Comparison of ENCODE assay signal across 1 cellular context in the genomic region with DNA sequence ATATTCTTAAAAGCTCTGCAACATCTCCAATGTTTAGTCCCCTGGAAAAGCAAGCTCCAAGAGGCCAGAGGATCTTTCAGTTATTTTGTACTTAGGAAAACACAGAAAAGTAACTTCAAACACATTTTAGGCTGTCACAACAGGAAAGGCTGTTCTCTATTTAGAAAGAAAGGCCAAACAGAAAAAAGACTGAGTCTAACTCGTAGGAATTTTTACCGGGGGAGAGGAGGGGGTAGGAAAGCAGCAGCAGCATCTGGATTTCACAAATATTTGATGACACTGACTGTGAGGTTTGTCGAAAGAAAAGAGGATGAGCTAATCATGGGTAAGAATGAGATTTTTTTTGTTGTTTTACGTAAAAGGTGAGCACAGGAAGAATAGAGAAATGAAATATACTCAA.
A peak's percentile ranks its signal among the peaks of the same experiment; 100 is the strongest.
TF ChIP-seq lines count a peak whose summit lies in the region.

No MANE protein-coding gene starts in this region.

TF ChIP-seq in HepG2, 621 proteins besides CTCF, POLR2A, EP300 and RAD21 (continued from another document and continues in another):
- TF ChIP-seq, protein P1, sequence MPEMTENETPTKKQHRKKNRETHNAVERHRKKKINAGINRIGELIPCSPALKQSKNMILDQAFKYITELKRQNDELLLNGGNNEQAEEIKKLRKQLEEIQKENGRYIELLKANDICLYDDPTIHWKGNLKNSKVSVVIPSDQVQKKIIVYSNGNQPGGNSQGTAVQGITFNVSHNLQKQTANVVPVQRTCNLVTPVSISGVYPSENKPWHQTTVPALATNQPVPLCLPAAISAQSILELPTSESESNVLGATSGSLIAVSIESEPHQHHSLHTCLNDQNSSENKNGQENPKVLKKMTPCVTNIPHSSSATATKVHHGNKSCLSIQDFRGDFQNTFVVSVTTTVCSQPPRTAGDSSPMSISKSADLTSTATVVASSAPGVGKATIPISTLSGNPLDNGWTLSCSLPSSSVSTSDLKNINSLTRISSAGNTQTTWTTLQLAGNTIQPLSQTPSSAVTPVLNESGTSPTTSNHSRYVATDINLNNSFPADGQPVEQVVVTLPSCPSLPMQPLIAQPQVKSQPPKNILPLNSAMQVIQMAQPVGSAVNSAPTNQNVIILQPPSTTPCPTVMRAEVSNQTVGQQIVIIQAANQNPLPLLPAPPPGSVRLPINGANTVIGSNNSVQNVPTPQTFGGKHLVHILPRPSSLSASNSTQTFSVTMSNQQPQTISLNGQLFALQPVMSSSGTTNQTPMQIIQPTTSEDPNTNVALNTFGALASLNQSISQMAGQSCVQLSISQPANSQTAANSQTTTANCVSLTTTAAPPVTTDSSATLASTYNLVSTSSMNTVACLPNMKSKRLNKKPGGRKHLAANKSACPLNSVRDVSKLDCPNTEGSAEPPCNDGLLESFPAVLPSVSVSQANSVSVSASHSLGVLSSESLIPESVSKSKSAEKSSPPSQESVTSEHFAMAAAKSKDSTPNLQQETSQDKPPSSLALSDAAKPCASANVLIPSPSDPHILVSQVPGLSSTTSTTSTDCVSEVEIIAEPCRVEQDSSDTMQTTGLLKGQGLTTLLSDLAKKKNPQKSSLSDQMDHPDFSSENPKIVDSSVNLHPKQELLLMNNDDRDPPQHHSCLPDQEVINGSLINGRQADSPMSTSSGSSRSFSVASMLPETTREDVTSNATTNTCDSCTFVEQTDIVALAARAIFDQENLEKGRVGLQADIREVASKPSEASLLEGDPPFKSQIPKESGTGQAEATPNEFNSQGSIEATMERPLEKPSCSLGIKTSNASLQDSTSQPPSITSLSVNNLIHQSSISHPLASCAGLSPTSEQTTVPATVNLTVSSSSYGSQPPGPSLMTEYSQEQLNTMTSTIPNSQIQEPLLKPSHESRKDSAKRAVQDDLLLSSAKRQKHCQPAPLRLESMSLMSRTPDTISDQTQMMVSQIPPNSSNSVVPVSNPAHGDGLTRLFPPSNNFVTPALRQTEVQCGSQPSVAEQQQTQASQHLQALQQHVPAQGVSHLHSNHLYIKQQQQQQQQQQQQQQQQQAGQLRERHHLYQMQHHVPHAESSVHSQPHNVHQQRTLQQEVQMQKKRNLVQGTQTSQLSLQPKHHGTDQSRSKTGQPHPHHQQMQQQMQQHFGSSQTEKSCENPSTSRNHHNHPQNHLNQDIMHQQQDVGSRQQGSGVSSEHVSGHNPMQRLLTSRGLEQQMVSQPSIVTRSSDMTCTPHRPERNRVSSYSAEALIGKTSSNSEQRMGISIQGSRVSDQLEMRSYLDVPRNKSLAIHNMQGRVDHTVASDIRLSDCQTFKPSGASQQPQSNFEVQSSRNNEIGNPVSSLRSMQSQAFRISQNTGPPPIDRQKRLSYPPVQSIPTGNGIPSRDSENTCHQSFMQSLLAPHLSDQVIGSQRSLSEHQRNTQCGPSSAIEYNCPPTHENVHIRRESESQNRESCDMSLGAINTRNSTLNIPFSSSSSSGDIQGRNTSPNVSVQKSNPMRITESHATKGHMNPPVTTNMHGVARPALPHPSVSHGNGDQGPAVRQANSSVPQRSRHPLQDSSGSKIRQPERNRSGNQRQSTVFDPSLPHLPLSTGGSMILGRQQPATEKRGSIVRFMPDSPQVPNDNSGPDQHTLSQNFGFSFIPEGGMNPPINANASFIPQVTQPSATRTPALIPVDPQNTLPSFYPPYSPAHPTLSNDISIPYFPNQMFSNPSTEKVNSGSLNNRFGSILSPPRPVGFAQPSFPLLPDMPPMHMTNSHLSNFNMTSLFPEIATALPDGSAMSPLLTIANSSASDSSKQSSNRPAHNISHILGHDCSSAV (CRISPR knock-in tag; IDR thresholded peaks at IDR 0.05; ENCODE audit: borderline replicate concordance) = no peak
- TF ChIP-seq AGO1 (IDR thresholded peaks at IDR 0.05; ENCODE audit: low read depth, low read length, poor library complexity, severe bottlenecking) (no peak), SPEN (CRISPR knock-in tag; IDR thresholded peaks at IDR 0.05; ENCODE audit: low read depth) (no peak), ASH2L (IDR thresholded peaks at IDR 0.05; ENCODE audit: insufficient read length, low read depth, low read length) (no peak), CHCHD3 (CRISPR knock-in tag; IDR thresholded peaks at IDR 0.05) (no peak), SIN3B (IDR thresholded peaks at IDR 0.05; ENCODE audit: low read length) (no peak), SNAI1 (CRISPR knock-in tag; IDR thresholded peaks at IDR 0.05; ENCODE audit: borderline replicate concordance) (no peak), LCORL (IDR thresholded peaks at IDR 0.05) (no peak), LCORL (CRISPR knock-in tag; IDR thresholded peaks at IDR 0.05) (peak; percentile 20; the same call in 1 of the 2 replicates), ZNF510 (CRISPR knock-in tag; IDR thresholded peaks at IDR 0.05; ENCODE audit: low read depth) (no peak), ELF1 (CRISPR knock-in tag; IDR thresholded peaks at IDR 0.05) (no peak), MBD4 (IDR thresholded peaks at IDR 0.05; ENCODE audit: borderline replicate concordance, low read length) (no peak), ZNF749 (CRISPR knock-in tag; IDR thresholded peaks at IDR 0.05; ENCODE audit: borderline replicate concordance) (no peak), POGZ (CRISPR knock-in tag; IDR thresholded peaks at IDR 0.05) (no peak)
- TF ChIP-seq, protein P2, sequence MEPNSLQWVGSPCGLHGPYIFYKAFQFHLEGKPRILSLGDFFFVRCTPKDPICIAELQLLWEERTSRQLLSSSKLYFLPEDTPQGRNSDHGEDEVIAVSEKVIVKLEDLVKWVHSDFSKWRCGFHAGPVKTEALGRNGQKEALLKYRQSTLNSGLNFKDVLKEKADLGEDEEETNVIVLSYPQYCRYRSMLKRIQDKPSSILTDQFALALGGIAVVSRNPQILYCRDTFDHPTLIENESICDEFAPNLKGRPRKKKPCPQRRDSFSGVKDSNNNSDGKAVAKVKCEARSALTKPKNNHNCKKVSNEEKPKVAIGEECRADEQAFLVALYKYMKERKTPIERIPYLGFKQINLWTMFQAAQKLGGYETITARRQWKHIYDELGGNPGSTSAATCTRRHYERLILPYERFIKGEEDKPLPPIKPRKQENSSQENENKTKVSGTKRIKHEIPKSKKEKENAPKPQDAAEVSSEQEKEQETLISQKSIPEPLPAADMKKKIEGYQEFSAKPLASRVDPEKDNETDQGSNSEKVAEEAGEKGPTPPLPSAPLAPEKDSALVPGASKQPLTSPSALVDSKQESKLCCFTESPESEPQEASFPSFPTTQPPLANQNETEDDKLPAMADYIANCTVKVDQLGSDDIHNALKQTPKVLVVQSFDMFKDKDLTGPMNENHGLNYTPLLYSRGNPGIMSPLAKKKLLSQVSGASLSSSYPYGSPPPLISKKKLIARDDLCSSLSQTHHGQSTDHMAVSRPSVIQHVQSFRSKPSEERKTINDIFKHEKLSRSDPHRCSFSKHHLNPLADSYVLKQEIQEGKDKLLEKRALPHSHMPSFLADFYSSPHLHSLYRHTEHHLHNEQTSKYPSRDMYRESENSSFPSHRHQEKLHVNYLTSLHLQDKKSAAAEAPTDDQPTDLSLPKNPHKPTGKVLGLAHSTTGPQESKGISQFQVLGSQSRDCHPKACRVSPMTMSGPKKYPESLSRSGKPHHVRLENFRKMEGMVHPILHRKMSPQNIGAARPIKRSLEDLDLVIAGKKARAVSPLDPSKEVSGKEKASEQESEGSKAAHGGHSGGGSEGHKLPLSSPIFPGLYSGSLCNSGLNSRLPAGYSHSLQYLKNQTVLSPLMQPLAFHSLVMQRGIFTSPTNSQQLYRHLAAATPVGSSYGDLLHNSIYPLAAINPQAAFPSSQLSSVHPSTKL (CRISPR knock-in tag; IDR thresholded peaks at IDR 0.05) = peak; percentile 42; the same call in 1 of the 2 replicates
- TF ChIP-seq, protein P3, sequence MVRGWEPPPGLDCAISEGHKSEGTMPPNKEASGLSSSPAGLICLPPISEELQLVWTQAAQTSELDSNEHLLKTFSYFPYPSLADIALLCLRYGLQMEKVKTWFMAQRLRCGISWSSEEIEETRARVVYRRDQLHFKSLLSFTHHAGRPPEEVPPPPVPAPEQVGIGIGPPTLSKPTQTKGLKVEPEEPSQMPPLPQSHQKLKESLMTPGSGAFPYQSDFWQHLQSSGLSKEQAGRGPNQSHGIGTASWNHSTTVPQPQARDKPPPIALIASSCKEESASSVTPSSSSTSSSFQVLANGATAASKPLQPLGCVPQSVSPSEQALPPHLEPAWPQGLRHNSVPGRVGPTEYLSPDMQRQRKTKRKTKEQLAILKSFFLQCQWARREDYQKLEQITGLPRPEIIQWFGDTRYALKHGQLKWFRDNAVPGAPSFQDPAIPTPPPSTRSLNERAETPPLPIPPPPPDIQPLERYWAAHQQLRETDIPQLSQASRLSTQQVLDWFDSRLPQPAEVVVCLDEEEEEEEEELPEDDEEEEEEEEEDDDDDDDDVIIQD (CRISPR knock-in tag; IDR thresholded peaks at IDR 0.05; ENCODE audit: low read depth) = peak; percentile 67; the same call in 1 of the 2 replicates
- TF ChIP-seq, protein P4, sequence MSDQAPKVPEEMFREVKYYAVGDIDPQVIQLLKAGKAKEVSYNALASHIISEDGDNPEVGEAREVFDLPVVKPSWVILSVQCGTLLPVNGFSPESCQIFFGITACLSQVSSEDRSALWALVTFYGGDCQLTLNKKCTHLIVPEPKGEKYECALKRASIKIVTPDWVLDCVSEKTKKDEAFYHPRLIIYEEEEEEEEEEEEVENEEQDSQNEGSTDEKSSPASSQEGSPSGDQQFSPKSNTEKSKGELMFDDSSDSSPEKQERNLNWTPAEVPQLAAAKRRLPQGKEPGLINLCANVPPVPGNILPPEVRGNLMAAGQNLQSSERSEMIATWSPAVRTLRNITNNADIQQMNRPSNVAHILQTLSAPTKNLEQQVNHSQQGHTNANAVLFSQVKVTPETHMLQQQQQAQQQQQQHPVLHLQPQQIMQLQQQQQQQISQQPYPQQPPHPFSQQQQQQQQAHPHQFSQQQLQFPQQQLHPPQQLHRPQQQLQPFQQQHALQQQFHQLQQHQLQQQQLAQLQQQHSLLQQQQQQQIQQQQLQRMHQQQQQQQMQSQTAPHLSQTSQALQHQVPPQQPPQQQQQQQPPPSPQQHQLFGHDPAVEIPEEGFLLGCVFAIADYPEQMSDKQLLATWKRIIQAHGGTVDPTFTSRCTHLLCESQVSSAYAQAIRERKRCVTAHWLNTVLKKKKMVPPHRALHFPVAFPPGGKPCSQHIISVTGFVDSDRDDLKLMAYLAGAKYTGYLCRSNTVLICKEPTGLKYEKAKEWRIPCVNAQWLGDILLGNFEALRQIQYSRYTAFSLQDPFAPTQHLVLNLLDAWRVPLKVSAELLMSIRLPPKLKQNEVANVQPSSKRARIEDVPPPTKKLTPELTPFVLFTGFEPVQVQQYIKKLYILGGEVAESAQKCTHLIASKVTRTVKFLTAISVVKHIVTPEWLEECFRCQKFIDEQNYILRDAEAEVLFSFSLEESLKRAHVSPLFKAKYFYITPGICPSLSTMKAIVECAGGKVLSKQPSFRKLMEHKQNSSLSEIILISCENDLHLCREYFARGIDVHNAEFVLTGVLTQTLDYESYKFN (CRISPR knock-in tag; conservative IDR thresholded peaks at IDR 0.05) = 0 out of 2 replicates have a peak, but pooled peaks have one; percentile 32
- TF ChIP-seq, protein P5, sequence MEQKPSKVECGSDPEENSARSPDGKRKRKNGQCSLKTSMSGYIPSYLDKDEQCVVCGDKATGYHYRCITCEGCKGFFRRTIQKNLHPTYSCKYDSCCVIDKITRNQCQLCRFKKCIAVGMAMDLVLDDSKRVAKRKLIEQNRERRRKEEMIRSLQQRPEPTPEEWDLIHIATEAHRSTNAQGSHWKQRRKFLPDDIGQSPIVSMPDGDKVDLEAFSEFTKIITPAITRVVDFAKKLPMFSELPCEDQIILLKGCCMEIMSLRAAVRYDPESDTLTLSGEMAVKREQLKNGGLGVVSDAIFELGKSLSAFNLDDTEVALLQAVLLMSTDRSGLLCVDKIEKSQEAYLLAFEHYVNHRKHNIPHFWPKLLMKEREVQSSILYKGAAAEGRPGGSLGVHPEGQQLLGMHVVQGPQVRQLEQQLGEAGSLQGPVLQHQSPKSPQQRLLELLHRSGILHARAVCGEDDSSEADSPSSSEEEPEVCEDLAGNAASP (CRISPR knock-in tag; IDR thresholded peaks at IDR 0.05; ENCODE audit: borderline replicate concordance) = no peak
- TF ChIP-seq, protein P6, sequence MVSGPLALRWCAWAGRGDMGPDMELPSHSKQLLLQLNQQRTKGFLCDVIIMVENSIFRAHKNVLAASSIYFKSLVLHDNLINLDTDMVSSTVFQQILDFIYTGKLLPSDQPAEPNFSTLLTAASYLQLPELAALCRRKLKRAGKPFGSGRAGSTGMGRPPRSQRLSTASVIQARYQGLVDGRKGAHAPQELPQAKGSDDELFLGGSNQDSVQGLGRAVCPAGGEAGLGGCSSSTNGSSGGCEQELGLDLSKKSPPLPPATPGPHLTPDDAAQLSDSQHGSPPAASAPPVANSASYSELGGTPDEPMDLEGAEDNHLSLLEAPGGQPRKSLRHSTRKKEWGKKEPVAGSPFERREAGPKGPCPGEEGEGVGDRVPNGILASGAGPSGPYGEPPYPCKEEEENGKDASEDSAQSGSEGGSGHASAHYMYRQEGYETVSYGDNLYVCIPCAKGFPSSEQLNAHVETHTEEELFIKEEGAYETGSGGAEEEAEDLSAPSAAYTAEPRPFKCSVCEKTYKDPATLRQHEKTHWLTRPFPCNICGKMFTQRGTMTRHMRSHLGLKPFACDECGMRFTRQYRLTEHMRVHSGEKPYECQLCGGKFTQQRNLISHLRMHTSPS (CRISPR knock-in tag; IDR thresholded peaks at IDR 0.05; ENCODE audit: low read depth) = no peak
- TF ChIP-seq, protein P7, sequence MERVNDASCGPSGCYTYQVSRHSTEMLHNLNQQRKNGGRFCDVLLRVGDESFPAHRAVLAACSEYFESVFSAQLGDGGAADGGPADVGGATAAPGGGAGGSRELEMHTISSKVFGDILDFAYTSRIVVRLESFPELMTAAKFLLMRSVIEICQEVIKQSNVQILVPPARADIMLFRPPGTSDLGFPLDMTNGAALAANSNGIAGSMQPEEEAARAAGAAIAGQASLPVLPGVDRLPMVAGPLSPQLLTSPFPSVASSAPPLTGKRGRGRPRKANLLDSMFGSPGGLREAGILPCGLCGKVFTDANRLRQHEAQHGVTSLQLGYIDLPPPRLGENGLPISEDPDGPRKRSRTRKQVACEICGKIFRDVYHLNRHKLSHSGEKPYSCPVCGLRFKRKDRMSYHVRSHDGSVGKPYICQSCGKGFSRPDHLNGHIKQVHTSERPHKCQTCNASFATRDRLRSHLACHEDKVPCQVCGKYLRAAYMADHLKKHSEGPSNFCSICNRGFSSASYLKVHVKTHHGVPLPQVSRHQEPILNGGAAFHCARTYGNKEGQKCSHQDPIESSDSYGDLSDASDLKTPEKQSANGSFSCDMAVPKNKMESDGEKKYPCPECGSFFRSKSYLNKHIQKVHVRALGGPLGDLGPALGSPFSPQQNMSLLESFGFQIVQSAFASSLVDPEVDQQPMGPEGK (CRISPR knock-in tag; IDR thresholded peaks at IDR 0.05) = peak; percentile 69
- TF ChIP-seq, protein P8, sequence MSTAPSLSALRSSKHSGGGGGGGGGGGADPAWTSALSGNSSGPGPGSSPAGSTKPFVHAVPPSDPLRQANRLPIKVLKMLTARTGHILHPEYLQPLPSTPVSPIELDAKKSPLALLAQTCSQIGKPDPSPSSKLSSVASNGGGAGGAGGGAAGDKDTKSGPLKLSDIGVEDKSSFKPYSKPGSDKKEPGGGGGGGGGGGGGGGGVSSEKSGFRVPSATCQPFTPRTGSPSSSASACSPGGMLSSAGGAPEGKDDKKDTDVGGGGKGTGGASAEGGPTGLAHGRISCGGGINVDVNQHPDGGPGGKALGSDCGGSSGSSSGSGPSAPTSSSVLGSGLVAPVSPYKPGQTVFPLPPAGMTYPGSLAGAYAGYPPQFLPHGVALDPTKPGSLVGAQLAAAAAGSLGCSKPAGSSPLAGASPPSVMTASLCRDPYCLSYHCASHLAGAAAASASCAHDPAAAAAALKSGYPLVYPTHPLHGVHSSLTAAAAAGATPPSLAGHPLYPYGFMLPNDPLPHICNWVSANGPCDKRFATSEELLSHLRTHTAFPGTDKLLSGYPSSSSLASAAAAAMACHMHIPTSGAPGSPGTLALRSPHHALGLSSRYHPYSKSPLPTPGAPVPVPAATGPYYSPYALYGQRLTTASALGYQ (CRISPR knock-in tag; IDR thresholded peaks at IDR 0.05) = no peak
